7 cellular contexts compared by ENCODE assay signal in the genomic region with DNA sequence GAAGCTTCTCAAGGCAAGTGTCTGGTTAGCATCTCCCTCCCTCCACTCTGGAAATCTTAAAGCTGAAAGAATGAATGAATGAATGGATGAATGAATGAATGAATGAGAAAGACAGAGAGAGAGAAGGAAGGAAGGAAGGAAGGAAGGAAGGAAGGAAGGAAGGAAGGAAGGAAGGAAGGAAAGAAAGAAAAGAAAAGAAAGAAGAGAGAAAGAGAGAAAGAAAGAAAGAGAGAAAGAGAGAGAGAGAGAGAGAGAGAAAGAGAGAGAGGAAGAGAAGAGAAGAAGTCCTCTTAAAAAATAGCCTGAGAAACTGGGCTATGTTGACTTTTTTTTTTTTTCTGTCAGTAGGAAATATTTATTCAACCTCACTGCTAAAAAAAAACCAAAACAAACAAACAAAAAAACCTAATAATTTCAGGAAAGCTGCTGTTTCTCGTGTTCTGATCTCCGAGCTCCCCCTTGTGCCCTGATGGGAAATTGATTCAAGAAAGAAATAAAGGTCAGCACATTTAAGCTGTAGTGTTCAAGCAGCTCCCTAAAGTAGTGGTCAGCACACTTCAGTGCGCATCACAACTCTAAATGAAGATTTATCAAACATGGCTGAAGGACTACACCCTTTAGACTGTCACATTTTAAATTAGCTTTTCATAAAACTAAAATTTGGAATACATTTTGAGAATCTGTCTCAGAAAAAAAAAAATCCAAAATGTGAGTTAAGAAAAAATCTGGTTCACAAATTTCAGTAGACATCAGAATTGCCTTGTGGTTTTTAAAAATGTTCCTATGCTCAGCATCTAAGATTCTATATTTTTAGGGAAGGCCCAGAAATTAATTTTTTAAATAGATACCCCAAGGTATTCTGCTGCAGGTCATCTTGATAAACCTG.
DNase-seq lines count a peak whose midpoint lies in the region; ATAC-seq and TF ChIP-seq lines count a peak whose summit lies in the region.

No MANE protein-coding gene starts in this region.

- peaks cover 5% of the 10 kb centered on the region for H4K20me1 ChIP-seq in neural progenitor cell (ENCODE audit: low read depth)

- no peak overlapping the region for H3K9ac ChIP-seq in neural progenitor cell

- no peaks in the 10 kb centered on the region for H3K9me3 Mint-ChIP-seq in neural progenitor cell

- peak; percentile 77 for TF ChIP-seq CTCF in choroid plexus epithelial cell (conservative IDR thresholded peaks at IDR 0.05; ENCODE audit: low read depth, low read length)
- peak; percentile 76 for TF ChIP-seq CTCF in neural progenitor cell (IDR thresholded peaks at IDR 0.05)

- no peak overlapping the region for H3K4me3 Mint-ChIP-seq in neural progenitor cell

- H3K9me3 ChIP-seq in neural progenitor cell (ENCODE audit: low read depth) = no peaks in the 10 kb centered on the region

- peaks cover 14% of the 10 kb centered on the region for H3K36me3 ChIP-seq in neural progenitor cell

- H3K79me2 ChIP-seq in neural progenitor cell (ENCODE audit: low read depth) = no peaks in the 10 kb centered on the region

- peaks cover 4% of the 10 kb centered on the region for H3K36me3 Mint-ChIP-seq in neural progenitor cell

- peak; percentile 2 for DNase-seq in DMS79 (lab: John Stamatoyannopoulos, UW)
- DNase-seq in NCI-H1694 treated with DMSO at 0.1 percent for 48 hours (lab: John Stamatoyannopoulos, UW) = peak; percentile 3
- DNase-seq in choroid plexus epithelial cell (ENCODE audit: low read depth) = peak; percentile 56
- peak; percentile 42 for DNase-seq in neural progenitor cell (ENCODE audit: low spot score)
- DNase-seq in kidney glomerular epithelial cell (lab: John Stamatoyannopoulos, UW) = no peak
- DNase-seq in activated CD8-positive, alpha-beta memory T cell treated with anti-CD3 and anti-CD28 coated beads, Interleukin-2, amount 50 U/mL, for 48 hours = no peak

- peak; percentile 75 for ATAC-seq in GM21367 (IDR thresholded peaks at IDR 0.05; ENCODE audit: unreplicated experiment)

- H3F3A ChIP-seq in neural progenitor cell (ENCODE audit: low read depth) = no peaks in the 10 kb centered on the region

- no peaks in the 10 kb centered on the region for H3K27me3 ChIP-seq in neural progenitor cell

- H3K27me3 Mint-ChIP-seq in neural progenitor cell (ENCODE audit: insufficient read depth, low read depth) = no peaks in the 10 kb centered on the region

- H3K4me1 ChIP-seq in neural progenitor cell = no peaks in the 10 kb centered on the region

- no peak overlapping the region for H3K4me3 ChIP-seq in choroid plexus epithelial cell (ENCODE audit: low read depth, low read length)
- H3K4me3 ChIP-seq in neural progenitor cell = no peak overlapping the region

- H3K4me2 ChIP-seq in neural progenitor cell = no peak overlapping the region

- no peaks in the 10 kb centered on the region for H3K4me1 Mint-ChIP-seq in neural progenitor cell

- H3K27ac ChIP-seq in neural progenitor cell = no peak overlapping the region

- no peak overlapping the region for H2AFZ ChIP-seq in neural progenitor cell (replicated peaks)

- H3K27ac Mint-ChIP-seq in neural progenitor cell = no peak overlapping the region

Comparison
In these comparisons a context has a peak if more than half of its experiments do, and no peak if none do; other contexts are left out.
1. DNase-seq: peak in DMS79 (single experiment), NCI-H1694 treated with DMSO at 0.1 percent for 48 hours (single experiment), choroid plexus epithelial cell (single experiment) and neural progenitor cell (single experiment); none in kidney glomerular epithelial cell (single experiment) and activated CD8-positive, alpha-beta memory T cell treated with anti-CD3 and anti-CD28 coated beads, Interleukin-2, amount 50 U/mL, for 48 hours (single experiment).